Comparison of ENCODE assay signal across 8 cellular contexts in genomic region chr2:113136828-113137775, GRCh38. TPM values are rescaled to one million over a fixed set of nuclear protein-coding genes. Genes with fewer than 3 reads are reported as not detected.
DNase-seq lines count a peak whose midpoint lies in the region; ATAC-seq, FAIRE-seq and TF ChIP-seq lines count a peak whose summit lies in the region.

No MANE protein-coding gene starts in this region.

- no peak for ATAC-seq in GM21619 (IDR thresholded peaks at IDR 0.05; ENCODE audit: unreplicated experiment)
- no peak for ATAC-seq in GM21717 (IDR thresholded peaks at IDR 0.05; ENCODE audit: unreplicated experiment)

- no peak overlapping the region for H3K9ac ChIP-seq in SU-DHL-6 (ENCODE audit: low read length)

- H4K20me1 ChIP-seq in SU-DHL-6 (ENCODE audit: low read depth, low read length): no peaks in the 10 kb centered on the region

- H3K27me3 ChIP-seq in SU-DHL-6 (ENCODE audit: low read length): no peaks in the 10 kb centered on the region

- H2AFZ ChIP-seq in SU-DHL-6 (ENCODE audit: low read depth, low read length, severe bottlenecking): no peak overlapping the region

- H3K9me2 ChIP-seq in SU-DHL-6 (replicated peaks; ENCODE audit: insufficient read depth, low read length): no peaks in the 10 kb centered on the region

- peak; percentile 56 for TF ChIP-seq CTCF in SU-DHL-6 (IDR thresholded peaks at IDR 0.05; ENCODE audit: insufficient read depth, low read length, poor library complexity, severe bottlenecking)
- TF ChIP-seq CTCF in mesothelial cell of epicardium (IDR thresholded peaks at IDR 0.05; ENCODE audit: unreplicated experiment): peak; percentile 74

- DNase-seq in DMS 273 (lab: John Stamatoyannopoulos, UW; ENCODE audit: unreplicated experiment) (peak; percentile 64), DMS 273 treated with DMSO at 0.1 percent for 48 hours (lab: John Stamatoyannopoulos, UW) (no peak), HTR-8/SVneo (ENCODE audit: insufficient read length, low spot score) (peak; percentile 52), dermis microvascular lymphatic vessel endothelial cell (ENCODE audit: low read depth in 2 of 2) (peak; percentile 9 to 47), mesothelial cell of epicardium (ENCODE audit: low spot score in 2 of 2, unreplicated experiment in 2 of 2) (no peak)

- H3K79me2 ChIP-seq in SU-DHL-6 (ENCODE audit: insufficient read depth, low read length): no peaks in the 10 kb centered on the region

- peaks cover 10% of the 10 kb centered on the region for H3K4me1 Mint-ChIP-seq in mesothelial cell of epicardium

- H3K27me3 Mint-ChIP-seq in mesothelial cell of epicardium (ENCODE audit: low read depth): peaks cover 2% of the 10 kb centered on the region

- H3K27ac ChIP-seq in SU-DHL-6 (ENCODE audit: low read depth, low read length): no peak overlapping the region

- H3K9me3 ChIP-seq in SU-DHL-6 (ENCODE audit: insufficient read depth, low read length): no peaks in the 10 kb centered on the region

- H3K4me2 ChIP-seq in SU-DHL-6 (ENCODE audit: low read depth, low read length, poor library complexity, severe bottlenecking): no peak overlapping the region

- no peak overlapping the region for H3K4me3 Mint-ChIP-seq in mesothelial cell of epicardium

- H3K36me3 ChIP-seq in SU-DHL-6 (ENCODE audit: low read length): no peaks in the 10 kb centered on the region

- no peaks in the 10 kb centered on the region for H3K36me3 Mint-ChIP-seq in mesothelial cell of epicardium

- no peaks in the 10 kb centered on the region for H3K9me3 Mint-ChIP-seq in mesothelial cell of epicardium

- H3F3A ChIP-seq in SU-DHL-6 (ENCODE audit: insufficient read depth): no peaks in the 10 kb centered on the region

- no peak overlapping the region for H3K4me3 ChIP-seq in SU-DHL-6 (ENCODE audit: insufficient read depth, low read length, poor library complexity, severe bottlenecking)

- FAIRE-seq in HTR-8/SVneo (lab: Jason Lieb, UNC): no peak

- H3K27ac Mint-ChIP-seq in mesothelial cell of epicardium: no peak overlapping the region

RNA-seq across cellular contexts. Expression of gene IL1RN, which starts 9.7 kb away (rescaled TPM):
- total RNA-seq in dermis microvascular lymphatic vessel endothelial cell (not detected in 2 replicates), mesothelial cell of epicardium (not detected in 3 replicates)

RNA-seq across cellular contexts. Expression of gene PSD4, which starts 36.7 kb away (rescaled TPM):
- total RNA-seq in dermis microvascular lymphatic vessel endothelial cell (0.39 and 0.51 TPM in 2 replicates), mesothelial cell of epicardium (16.6 to 21.4 TPM (median 20.1 TPM) in 3 replicates)

Comparison
In these comparisons a context has a peak if more than half of its experiments do, and no peak if none do; other contexts are left out.
1. DNase-seq: peak in DMS 273 (single experiment), HTR-8/SVneo (single experiment) and dermis microvascular lymphatic vessel endothelial cell (2 of 2); none in DMS 273 treated with DMSO at 0.1 percent for 48 hours (single experiment) and mesothelial cell of epicardium (0 of 2).
2. RNA of gene PSD4, which starts 36.7 kb away (total RNA-seq): 16.6 to 21.4 TPM in mesothelial cell of epicardium; 0.39 to 0.51 TPM in dermis microvascular lymphatic vessel endothelial cell; every median in the first group is over 10 times any median in the second.